In the genomic region with DNA sequence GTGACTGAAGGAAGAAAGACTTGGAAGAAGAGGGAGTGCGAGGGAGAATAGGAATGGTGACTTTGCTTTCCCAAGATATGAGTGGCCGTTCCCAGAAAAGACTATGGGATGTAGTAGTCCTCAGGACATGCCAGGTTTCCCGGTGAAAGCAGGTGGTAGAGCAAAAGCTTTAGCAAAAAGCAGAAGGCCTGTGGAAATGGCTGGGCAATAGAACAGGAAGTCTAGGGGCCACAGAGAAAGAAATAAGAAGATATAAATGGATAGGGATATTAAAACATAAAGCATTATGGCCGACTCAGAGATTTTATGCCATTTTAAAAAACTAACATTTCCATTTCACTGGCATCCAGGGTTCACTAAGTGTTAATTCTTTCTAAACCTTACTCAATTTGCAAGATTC, we compare ENCODE assay signal across 27 cellular contexts. TPM values are rescaled to one million over a fixed set of nuclear protein-coding genes. Genes with fewer than 3 reads are reported as not detected.
DNase-seq lines count a peak whose midpoint lies in the region; ATAC-seq, FAIRE-seq and TF ChIP-seq lines count a peak whose summit lies in the region.
"Had no signal": no experiment of that assay in that cellular context is flagged by ENCODE, and none has a peak within 500 bp of the region (broad histone marks: within the 10 kb centered on the region; RNA-seq: fewer than 3 reads in every experiment).

No MANE protein-coding gene starts in this region.

- H4K20me1 ChIP-seq in GM23338 (replicated peaks; ENCODE audit: insufficient read depth) (no peaks in the 10 kb centered on the region), mammary epithelial cell (ENCODE audit: insufficient read depth, low read length) (no peaks in the 10 kb centered on the region)

- CTCF ChIA-PET in mammary epithelial cell (lab: Charles Lee; ENCODE audit: low non-redundant PET), result interaction anchor here (0.6 kb wide), 1 partner anchor 97 kb away, joined by 32 read pairs; no protein-coding TSS in a partner anchor

- H3K4me3 ChIP-seq in GM23338 (no peak overlapping the region), mammary epithelial cell (replicated peaks in 1 of 3; ENCODE audit: insufficient read depth in 1 of 3, low read depth in 2 of 3, low read length in 3 of 3) (peak overlapping the region in 2 of 3 experiments; percentile 42 to 45), psoas muscle (no peak overlapping the region)
- H3K4me3 ChIP-seq: A549, GM23248 had no signal

- 59% methylated on average over 4 of the region's 4 CpGs for WGBS in mammary epithelial cell (ENCODE audit: low coverage, missing lambda C conversion rate)
- WGBS in psoas muscle, 3 donors, result 80 to 89% (median 82%) methylated on average over 4 of the region's 4 CpGs

- H3K4me1 Mint-ChIP-seq in GM23338 (peaks cover 6% of the 10 kb centered on the region; the same call in 1 of the 3 replicates), nephron progenitor cell (peaks cover 12% of the 10 kb centered on the region)
- H3K4me1 Mint-ChIP-seq: CD4-positive, CD25-positive, alpha-beta regulatory T cell had no signal

- no peak overlapping the region for H3K4me2 ChIP-seq in GM23338
- peak overlapping the region; percentile 87 for H3K4me2 ChIP-seq in mammary epithelial cell (ENCODE audit: insufficient read depth, low read depth, low read length)
- H3K4me2 ChIP-seq: A549 had no signal

- H3K9me3 ChIP-seq in mammary epithelial cell (replicated peaks; ENCODE audit: insufficient read depth, low read length), result no peaks in the 10 kb centered on the region
- no peaks in the 10 kb centered on the region for H3K9me3 ChIP-seq in psoas muscle
- H3K9me3 ChIP-seq: A549, BE2C, Caco-2 had no signal

- no peaks in the 10 kb centered on the region for H3K27me3 ChIP-seq in GM23338 (ENCODE audit: insufficient read depth)
- H3K27me3 ChIP-seq in mammary epithelial cell (ENCODE audit: insufficient read depth, low read length), result no peaks in the 10 kb centered on the region
- H3K27me3 ChIP-seq in psoas muscle (ENCODE audit: insufficient read depth in 3 of 3, low read length in 2 of 3), result no peaks in the 10 kb centered on the region
- H3K27me3 ChIP-seq: BE2C had no signal

- H3K9me2 ChIP-seq in GM23338 (ENCODE audit: insufficient read depth), result no peaks in the 10 kb centered on the region

- no peaks in the 10 kb centered on the region for H3K4me1 ChIP-seq in GM23338 (ENCODE audit: insufficient read depth)
- H3K4me1 ChIP-seq in mammary epithelial cell (ENCODE audit: insufficient read depth, low read length), result peaks cover 30% of the 10 kb centered on the region
- no peaks in the 10 kb centered on the region for H3K4me1 ChIP-seq in psoas muscle
- H3K4me1 ChIP-seq: A549, BE2C, Caco-2 had no signal

- H3K9me3 Mint-ChIP-seq in GM23338, result no peaks in the 10 kb centered on the region
- no peaks in the 10 kb centered on the region for H3K9me3 Mint-ChIP-seq in nephron progenitor cell
- H3K9me3 Mint-ChIP-seq: CD4-positive, CD25-positive, alpha-beta regulatory T cell had no signal

- H2AFZ ChIP-seq in GM23338, result peak overlapping the region; percentile 56; the same call in 1 of the 2 replicates
- peak overlapping the region; percentile 82 for H2AFZ ChIP-seq in mammary epithelial cell (ENCODE audit: low read depth, low read length)
- H2AFZ ChIP-seq: GM23248 had no signal

- H3K36me3 ChIP-seq in GM23338 (ENCODE audit: insufficient read depth), result no peaks in the 10 kb centered on the region
- no peaks in the 10 kb centered on the region for H3K36me3 ChIP-seq in mammary epithelial cell (ENCODE audit: insufficient read depth, low read length)
- H3K36me3 ChIP-seq in psoas muscle (ENCODE audit: insufficient read depth in 1 of 2, low read depth in 1 of 2), result no peaks in the 10 kb centered on the region
- H3K36me3 ChIP-seq: BE2C had no signal

- dilution Hi-C loops in mammary epithelial cell (cut with HindIII; ENCODE audit: low sequenced_read_pairs), result loop anchor here (5.0 kb wide), 1 partner anchor 79 kb away; no protein-coding TSS in a partner anchor

- ATAC-seq in GM23338 (no peak), psoas muscle (no peak)
- ATAC-seq: A549, SK-N-SH treated with all-trans-retinoic acid at 6 μM for 48 hours had no signal

- no TSS peak for BruUV-seq in mammary epithelial cell (replicated peaks; lab: Mats Ljungman, UMichigan)

- intact Hi-C loops in mammary epithelial cell (cut with micrococcal nuclease) (no loop called here), psoas muscle (cut with DNase I) (no loop called here)

- H3K79me2 ChIP-seq in GM23338 (replicated peaks; ENCODE audit: insufficient read depth), result no peaks in the 10 kb centered on the region
- no peaks in the 10 kb centered on the region for H3K79me2 ChIP-seq in mammary epithelial cell (ENCODE audit: insufficient read depth, low read length)

- H3K27ac ChIP-seq in GM23338 (ENCODE audit: low read depth), result no peak overlapping the region
- peak overlapping the region; percentile 93 for H3K27ac ChIP-seq in mammary epithelial cell (ENCODE audit: insufficient read depth, low read depth, low read length)
- H3K27ac ChIP-seq in psoas muscle, result no peak overlapping the region
- H3K27ac ChIP-seq: A549, GM23248 had no signal

- H3K4me3 Mint-ChIP-seq in GM23338 (no peak overlapping the region), nephron progenitor cell (no peak overlapping the region)
- H3K4me3 Mint-ChIP-seq: CD4-positive, CD25-positive, alpha-beta regulatory T cell had no signal

- in situ Hi-C loops in mammary epithelial cell (cut with MboI; ENCODE audit: low sequenced_read_pairs in 2 of 2), result no loop called here

- H3K27ac Mint-ChIP-seq in GM23338 (no peak overlapping the region), nephron progenitor cell (peak overlapping the region; percentile 4)
- H3K27ac Mint-ChIP-seq: CD4-positive, CD25-positive, alpha-beta regulatory T cell had no signal

- DNase-seq in GM23338 (ENCODE audit: low spot score) (no peak), NOMO-1 treated with DMSO at 0.1 percent for 48 hours (lab: John Stamatoyannopoulos, UW; ENCODE audit: unreplicated experiment) (peak; percentile 19), mammary epithelial cell (no peak), nephron progenitor cell (no peak), RCC 7860 (ENCODE audit: low spot score) (no peak), psoas muscle (no peak), SK-N-DZ (ENCODE audit: low spot score) (no peak)
- no peak for DNase-seq in activated CD4-positive, CD25-positive, alpha-beta regulatory T cell treated with anti-CD3 and anti-CD28 coated beads, Interleukin-2, amount 50 U/mL, for 72 hours
- DNase-seq: BE2C; Caco-2; CD4-positive, CD25-positive, alpha-beta regulatory T cell; DMS 273 treated with DMSO at 0.1 percent for 48 hours; DND-41; GM23248; HCEC 1CT; Karpas-422; MM.1S; NCI-H1417; NCI-H1694 treated with DMSO at 0.1 percent for 48 hours; NCI-H2081 treated with DMSO at 0.1 percent for 48 hours; NCI-H2171 treated with DMSO at 0.1 percent for 48 hours; NCI-H524 treated with DMSO at 0.1 percent for 48 hours; SHP77 treated with DMSO at 0.1 percent for 48 hours had no signal

- H3F3A ChIP-seq in GM23338 (replicated peaks; ENCODE audit: low read depth), result no peaks in the 10 kb centered on the region

- H3K36me3 Mint-ChIP-seq in GM23338 (ENCODE audit: low read depth) (no peaks in the 10 kb centered on the region), nephron progenitor cell (ENCODE audit: low read depth) (no peaks in the 10 kb centered on the region)
- H3K36me3 Mint-ChIP-seq: CD4-positive, CD25-positive, alpha-beta regulatory T cell had no signal

- no peaks in the 10 kb centered on the region for H3K27me3 Mint-ChIP-seq in GM23338 (ENCODE audit: insufficient read depth, low read depth, poor library complexity)
- H3K27me3 Mint-ChIP-seq in nephron progenitor cell (ENCODE audit: low read depth, poor library complexity), result no peaks in the 10 kb centered on the region
- H3K27me3 Mint-ChIP-seq: CD4-positive, CD25-positive, alpha-beta regulatory T cell had no signal

- TF ChIP-seq CTCF in GM23338 (conservative IDR thresholded peaks at IDR 0.05; ENCODE audit: low read depth in 2 of 2) (no peak), mammary epithelial cell (conservative IDR thresholded peaks at IDR 0.05 in 1 of 2, IDR thresholded peaks at IDR 0.05 in 1 of 2; ENCODE audit: extremely low read depth in 1 of 2, insufficient read depth in 1 of 2, low read depth in 1 of 2, low read length in 2 of 2) (no peak), nephron progenitor cell (IDR thresholded peaks at IDR 0.05) (no peak), psoas muscle (IDR thresholded peaks at IDR 0.05) (no peak)

- FAIRE-seq in RCC 7860 (lab: Jason Lieb, UNC), result no peak
- FAIRE-seq: A549, GM12891 had no signal

- H3K9ac ChIP-seq in mammary epithelial cell (ENCODE audit: insufficient read depth, low read length), result peak overlapping the region; percentile 59
- H3K9ac ChIP-seq: GM23248 had no signal

TF ChIP-seq in GM23338, 12 proteins besides CTCF, POLR2A, EP300 and RAD21 (continues in another document):
- TF ChIP-seq JUNB (IDR thresholded peaks at IDR 0.05; ENCODE audit: unreplicated experiment), result no peak
- TF ChIP-seq EZH2phosphoT487 (IDR thresholded peaks at IDR 0.05; ENCODE audit: unreplicated experiment), result no peak
- no peak for TF ChIP-seq ZNF114 (CRISPR knock-in tag; IDR thresholded peaks at IDR 0.05)
- TF ChIP-seq STAT1 (IDR thresholded peaks at IDR 0.05; ENCODE audit: unreplicated experiment), result no peak
- TF ChIP-seq CREB1 (CRISPR knock-in tag; IDR thresholded peaks at IDR 0.05; ENCODE audit: low read depth), result no peak

RNA-seq across cellular contexts. Expression of a gene that starts 1.2 kb away (rescaled TPM):
- total RNA-seq in GM23338 (2014; rRNA removed; shearing (Covaris generic)), result not detected in 2 replicates
- polyA plus RNA-seq in GM23338 (2016; fragmentation: Nextera tagmentation; extraction: Ambion mirVana), result not detected in 2 replicates
- total RNA-seq in mammary epithelial cell, result 10 to 100 TPM in 1 of 2 donors, 1 to 10 TPM in 1; 8.8 to 12.4 TPM
- polyA plus RNA-seq in mammary epithelial cell, result 4.2 TPM
- polyA minus RNA-seq in mammary epithelial cell, result not detected
- not detected for total RNA-seq in psoas muscle
- polyA plus RNA-seq in psoas muscle, result not detected
- polyA plus RNA-seq in SK-N-DZ (2014; cell fraction: cytosol; rRNA removed), result not detected in 2 replicates
- not detected in 2 replicates for polyA plus RNA-seq in SK-N-DZ (2014; cell fraction: nucleus; rRNA removed)
- total RNA-seq: Caco-2; CD4-positive, CD25-positive, alpha-beta regulatory T cell; GM23248; RPMI7951 had no signal
- polyA plus RNA-seq: A549; CD4-positive, CD25-positive, alpha-beta regulatory T cell; GM23248 had no signal

RNA-seq across cellular contexts. Expression of a gene that starts 43.8 kb away (rescaled TPM):
- total RNA-seq in GM23338 (2014; rRNA removed; shearing (Covaris generic)), result not detected in 2 replicates
- polyA plus RNA-seq in GM23338 (2016; fragmentation: Nextera tagmentation; extraction: Ambion mirVana) (not detected in 2 replicates), mammary epithelial cell (not detected), psoas muscle (not detected)
- total RNA-seq in mammary epithelial cell (not detected), psoas muscle (not detected)
- polyA minus RNA-seq in mammary epithelial cell, result not detected
- polyA plus RNA-seq in SK-N-DZ (2014; cell fraction: cytosol; rRNA removed), result not detected in 2 replicates
- not detected in 2 replicates for polyA plus RNA-seq in SK-N-DZ (2014; cell fraction: nucleus; rRNA removed)
- total RNA-seq: Caco-2; CD4-positive, CD25-positive, alpha-beta regulatory T cell; GM23248; RPMI7951 had no signal
- polyA plus RNA-seq: A549; CD4-positive, CD25-positive, alpha-beta regulatory T cell; GM23248 had no signal

RNA-seq across cellular contexts. Expression of a gene that starts 58.1 kb away (rescaled TPM):
- 1.1 and 1.2 TPM in 2 replicates for total RNA-seq in GM23338 (2014; rRNA removed; shearing (Covaris generic))
- polyA plus RNA-seq in GM23338 (2016; fragmentation: Nextera tagmentation; extraction: Ambion mirVana), result 1.5 and 2.3 TPM in 2 replicates
- 1 to 10 TPM in 1 of 2 donors, under 1 TPM in 1; 0.35 to 1.5 TPM for total RNA-seq in mammary epithelial cell
- 1.3 TPM for polyA plus RNA-seq in mammary epithelial cell
- polyA minus RNA-seq in mammary epithelial cell, result not detected
- total RNA-seq in psoas muscle, result not detected
- polyA plus RNA-seq in psoas muscle, result under 1 TPM in 1 of 3 donors, not detected in 2; 0.04 TPM
- polyA plus RNA-seq in SK-N-DZ (2014; cell fraction: cytosol; rRNA removed), result not detected in 2 replicates
- polyA plus RNA-seq in SK-N-DZ (2014; cell fraction: nucleus; rRNA removed), result not detected in 2 replicates
- total RNA-seq: Caco-2; CD4-positive, CD25-positive, alpha-beta regulatory T cell; GM23248; RPMI7951 had no signal
- polyA plus RNA-seq: CD4-positive, CD25-positive, alpha-beta regulatory T cell; GM23248 had no signal

Comparison
In these comparisons a context has a peak if more than half of its experiments do, and no peak if none do; other contexts are left out.
1. H3K4me3 ChIP-seq: peak in mammary epithelial cell (2 of 3); none in GM23338 (single experiment) and psoas muscle (single experiment).